1 cellular context compared by ENCODE assay signal in genomic region chr6:31827286-31828079, GRCh38.
TF ChIP-seq lines count a peak whose summit lies in the region.

Gene HSPA1B, plus strand, starts transcription at chr6:31827738. Its CDS starts 213 bp downstream, at chr6:31827951.

TF ChIP-seq in HepG2, 621 proteins besides CTCF, POLR2A, EP300 and RAD21 (continued from another document and continues in another):
- peak; percentile 71 for TF ChIP-seq ATF2 (CRISPR knock-in tag; IDR thresholded peaks at IDR 0.05)
- TF ChIP-seq STAT5B (CRISPR knock-in tag; IDR thresholded peaks at IDR 0.05), result peak; percentile 88; the same call in 1 of the 2 replicates
- TF ChIP-seq ZEB1 (IDR thresholded peaks at IDR 0.05; ENCODE audit: insufficient replicate concordance, low read depth), result no peak
- TF ChIP-seq ZNF710 (CRISPR knock-in tag; IDR thresholded peaks at IDR 0.05; ENCODE audit: borderline replicate concordance), result peak; percentile 21; the same call in 1 of the 2 replicates
- peak; percentile 88 for TF ChIP-seq MEF2D (CRISPR knock-in tag; IDR thresholded peaks at IDR 0.05)
- TF ChIP-seq ZBTB2 (CRISPR knock-in tag; IDR thresholded peaks at IDR 0.05; ENCODE audit: low read depth), result no peak
- no peak for TF ChIP-seq HMG20A (CRISPR knock-in tag; IDR thresholded peaks at IDR 0.05; ENCODE audit: borderline replicate concordance)
- peak; percentile 97 for TF ChIP-seq GATA4 (IDR thresholded peaks at IDR 0.05; ENCODE audit: borderline replicate concordance, low read depth)
- no peak for TF ChIP-seq SNAPC5 (CRISPR knock-in tag; IDR thresholded peaks at IDR 0.05; ENCODE audit: borderline replicate concordance)
- 0 out of 2 replicates have a peak, but pooled peaks have one; percentile 44 for TF ChIP-seq HOXD1 (CRISPR knock-in tag; IDR thresholded peaks at IDR 0.05)
- peak; percentile 45 for TF ChIP-seq RXRB (CRISPR knock-in tag; IDR thresholded peaks at IDR 0.05; ENCODE audit: borderline replicate concordance)
- TF ChIP-seq REXO4 (CRISPR knock-in tag; IDR thresholded peaks at IDR 0.05; ENCODE audit: borderline replicate concordance), result 0 out of 2 replicates have a peak, but pooled peaks have one; percentile 40
- TF ChIP-seq HIC2 (CRISPR knock-in tag; IDR thresholded peaks at IDR 0.05; ENCODE audit: low read depth), result peak; percentile 74
- TF ChIP-seq ZNF589 (CRISPR knock-in tag; conservative IDR thresholded peaks at IDR 0.05), result no peak
- TF ChIP-seq DR1 (CRISPR knock-in tag; IDR thresholded peaks at IDR 0.05), result peak; percentile 98
- TF ChIP-seq ATF4 (CRISPR knock-in tag; IDR thresholded peaks at IDR 0.05), result no peak
- TF ChIP-seq MTF1 (CRISPR knock-in tag; IDR thresholded peaks at IDR 0.05), result no peak
- TF ChIP-seq NONO (IDR thresholded peaks at IDR 0.05), result no peak
- no peak for TF ChIP-seq NONO (CRISPR knock-in tag; conservative IDR thresholded peaks at IDR 0.05)
- peak; percentile 89; the same call in 1 of the 2 replicates for TF ChIP-seq ZNF232 (CRISPR knock-in tag; IDR thresholded peaks at IDR 0.05; ENCODE audit: borderline replicate concordance)
- TF ChIP-seq SRSF4 (IDR thresholded peaks at IDR 0.05; ENCODE audit: low read depth, low read length, poor library complexity, severe bottlenecking), result no peak
- TF ChIP-seq CHD2 (IDR thresholded peaks at IDR 0.05; ENCODE audit: low read depth, low read length), result 0 out of 2 replicates have a peak, but pooled peaks have one; percentile 46
- 0 out of 2 replicates have a peak, but pooled peaks have one; percentile 63 for TF ChIP-seq ZNF784 (CRISPR knock-in tag; IDR thresholded peaks at IDR 0.05; ENCODE audit: borderline replicate concordance)
- no peak for TF ChIP-seq ZBTB3 (CRISPR knock-in tag; IDR thresholded peaks at IDR 0.05; ENCODE audit: borderline replicate concordance, low read depth)
- TF ChIP-seq ETS1 (CRISPR knock-in tag; IDR thresholded peaks at IDR 0.05), result no peak
- TF ChIP-seq ZFP37 (CRISPR knock-in tag; IDR thresholded peaks at IDR 0.05; ENCODE audit: borderline replicate concordance), result no peak
- no peak; the same call in 1 of the 2 replicates for TF ChIP-seq CHCHD3 (CRISPR knock-in tag; IDR thresholded peaks at IDR 0.05)
- no peak; the same call in 1 of the 2 replicates for TF ChIP-seq ZNF484 (CRISPR knock-in tag; IDR thresholded peaks at IDR 0.05; ENCODE audit: borderline replicate concordance, low read depth)
- TF ChIP-seq TEAD3 (CRISPR knock-in tag; optimal IDR thresholded peaks at IDR 0.05; ENCODE audit: borderline replicate concordance), result peak; percentile 53
- no peak; the same call in 1 of the 2 replicates for TF ChIP-seq ZNF776 (CRISPR knock-in tag; IDR thresholded peaks at IDR 0.05)
- no peak for TF ChIP-seq SKIL (CRISPR knock-in tag; IDR thresholded peaks at IDR 0.05; ENCODE audit: borderline replicate concordance)
- TF ChIP-seq ZNF883 (CRISPR knock-in tag; IDR thresholded peaks at IDR 0.05; ENCODE audit: not compliant biosample characterization), result peak; percentile 73
- TF ChIP-seq REPIN1 (CRISPR knock-in tag; IDR thresholded peaks at IDR 0.05; ENCODE audit: borderline replicate concordance, low read depth), result peak; percentile 59; the same call in 1 of the 2 replicates
- 0 out of 2 replicates have a peak, but pooled peaks have one; percentile 40 for TF ChIP-seq ZNF362 (CRISPR knock-in tag; IDR thresholded peaks at IDR 0.05; ENCODE audit: borderline replicate concordance)
- TF ChIP-seq SMAD9 (CRISPR knock-in tag; IDR thresholded peaks at IDR 0.05), result no peak
- TF ChIP-seq CBX5 (CRISPR knock-in tag; IDR thresholded peaks at IDR 0.05; ENCODE audit: borderline replicate concordance), result no peak; the same call in 1 of the 2 replicates
- TF ChIP-seq JUNB (CRISPR knock-in tag; IDR thresholded peaks at IDR 0.05; ENCODE audit: borderline replicate concordance), result no peak
- peak; percentile 53; the same call in 1 of the 2 replicates for TF ChIP-seq ZNF773 (CRISPR knock-in tag; IDR thresholded peaks at IDR 0.05; ENCODE audit: borderline replicate concordance)
- 0 out of 2 replicates have a peak, but pooled peaks have one; percentile 56 for TF ChIP-seq ZNF678 (CRISPR knock-in tag; IDR thresholded peaks at IDR 0.05)
- TF ChIP-seq NFRKB (IDR thresholded peaks at IDR 0.05), result no peak
- TF ChIP-seq BRF2 (CRISPR knock-in tag; IDR thresholded peaks at IDR 0.05), result 0 out of 2 replicates have a peak, but pooled peaks have one; percentile 43
- TF ChIP-seq NFIC (IDR thresholded peaks at IDR 0.05; ENCODE audit: low read length), result no peak
- TF ChIP-seq ZFX (CRISPR knock-in tag; IDR thresholded peaks at IDR 0.05; ENCODE audit: low read depth), result peak; percentile 60
- TF ChIP-seq SMARCE1 (IDR thresholded peaks at IDR 0.05; ENCODE audit: borderline replicate concordance), result no peak
- no peak; the same call in 1 of the 2 replicates for TF ChIP-seq ELF1 (CRISPR knock-in tag; IDR thresholded peaks at IDR 0.05)
- TF ChIP-seq ZBTB44 (CRISPR knock-in tag; IDR thresholded peaks at IDR 0.05), result peak; percentile 91; the same call in 1 of the 2 replicates
- TF ChIP-seq ZNF12 (CRISPR knock-in tag; IDR thresholded peaks at IDR 0.05), result peak; percentile 50; the same call in 1 of the 2 replicates
- TF ChIP-seq SAFB2 (CRISPR knock-in tag; IDR thresholded peaks at IDR 0.05; ENCODE audit: borderline replicate concordance, low read depth), result peak; percentile 66; the same call in 1 of the 2 replicates
- TF ChIP-seq ZNF878 (CRISPR knock-in tag; IDR thresholded peaks at IDR 0.05), result peak; percentile 79; the same call in 1 of the 2 replicates
- peak; percentile 72; the same call in 1 of the 2 replicates for TF ChIP-seq ATF1 (CRISPR knock-in tag; IDR thresholded peaks at IDR 0.05)
